In genomic region chr3:64687781-64688515, GRCh38 we compare ENCODE assay signal across 8 cellular contexts. TPM values are rescaled to one million over a fixed set of nuclear protein-coding genes. Genes with fewer than 3 reads are reported as not detected.
A peak's percentile ranks its signal among the peaks of the same experiment; 100 is the strongest.
DNase-seq lines count a peak whose midpoint lies in the region; ATAC-seq, FAIRE-seq and TF ChIP-seq lines count a peak whose summit lies in the region.

A gene with protein sequence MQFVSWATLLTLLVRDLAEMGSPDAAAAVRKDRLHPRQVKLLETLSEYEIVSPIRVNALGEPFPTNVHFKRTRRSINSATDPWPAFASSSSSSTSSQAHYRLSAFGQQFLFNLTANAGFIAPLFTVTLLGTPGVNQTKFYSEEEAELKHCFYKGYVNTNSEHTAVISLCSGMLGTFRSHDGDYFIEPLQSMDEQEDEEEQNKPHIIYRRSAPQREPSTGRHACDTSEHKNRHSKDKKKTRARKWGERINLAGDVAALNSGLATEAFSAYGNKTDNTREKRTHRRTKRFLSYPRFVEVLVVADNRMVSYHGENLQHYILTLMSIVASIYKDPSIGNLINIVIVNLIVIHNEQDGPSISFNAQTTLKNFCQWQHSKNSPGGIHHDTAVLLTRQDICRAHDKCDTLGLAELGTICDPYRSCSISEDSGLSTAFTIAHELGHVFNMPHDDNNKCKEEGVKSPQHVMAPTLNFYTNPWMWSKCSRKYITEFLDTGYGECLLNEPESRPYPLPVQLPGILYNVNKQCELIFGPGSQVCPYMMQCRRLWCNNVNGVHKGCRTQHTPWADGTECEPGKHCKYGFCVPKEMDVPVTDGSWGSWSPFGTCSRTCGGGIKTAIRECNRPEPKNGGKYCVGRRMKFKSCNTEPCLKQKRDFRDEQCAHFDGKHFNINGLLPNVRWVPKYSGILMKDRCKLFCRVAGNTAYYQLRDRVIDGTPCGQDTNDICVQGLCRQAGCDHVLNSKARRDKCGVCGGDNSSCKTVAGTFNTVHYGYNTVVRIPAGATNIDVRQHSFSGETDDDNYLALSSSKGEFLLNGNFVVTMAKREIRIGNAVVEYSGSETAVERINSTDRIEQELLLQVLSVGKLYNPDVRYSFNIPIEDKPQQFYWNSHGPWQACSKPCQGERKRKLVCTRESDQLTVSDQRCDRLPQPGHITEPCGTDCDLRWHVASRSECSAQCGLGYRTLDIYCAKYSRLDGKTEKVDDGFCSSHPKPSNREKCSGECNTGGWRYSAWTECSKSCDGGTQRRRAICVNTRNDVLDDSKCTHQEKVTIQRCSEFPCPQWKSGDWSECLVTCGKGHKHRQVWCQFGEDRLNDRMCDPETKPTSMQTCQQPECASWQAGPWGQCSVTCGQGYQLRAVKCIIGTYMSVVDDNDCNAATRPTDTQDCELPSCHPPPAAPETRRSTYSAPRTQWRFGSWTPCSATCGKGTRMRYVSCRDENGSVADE (N-terminal part only) (minus strand): TSS chr3:64688000. CDS start chr3:64687657, 343 bp downstream.

- no peak within 1 kb of the TSS for H3K4me2 ChIP-seq in K562 (ENCODE audit: insufficient read depth, low read length)
- peak within 1 kb of the TSS; percentile 85 for H3K4me2 ChIP-seq in hepatocyte

- FAIRE-seq in K562 (lab: Jason Lieb, UNC), result no peak
- no peak for FAIRE-seq in GM12892 (lab: Jason Lieb, UNC)

- H3K4me1 ChIP-seq in HUES64 (ENCODE audit: insufficient read depth, low read length) (peaks cover 49% of the 10 kb centered on the region), K562 (replicated peaks in 1 of 2; ENCODE audit: control insufficient read depth in 2 of 2, insufficient read depth in 2 of 2, low read length in 2 of 2) (peaks cover 0 to 14% of the 10 kb centered on the region in 2 experiments; a peak in 2 of 5 replicates), hepatocyte (ENCODE audit: insufficient read depth) (no peaks in the 10 kb centered on the region)

- peaks cover 15% of the 10 kb centered on the region for H3K4me1 Mint-ChIP-seq in activated naive CD4-positive, alpha-beta T cell treated with anti-CD3 and anti-CD28 coated beads for 36 hours (ENCODE audit: low read depth)

- no peaks in the 10 kb centered on the region for H3K9me3 Mint-ChIP-seq in activated naive CD4-positive, alpha-beta T cell treated with anti-CD3 and anti-CD28 coated beads for 36 hours

- ATAC-seq in K562, result no peak

- H3K4me3 ChIP-seq in HUES64 (ENCODE audit: low read length), result peak within 1 kb of the TSS; percentile 62
- no peak within 1 kb of the TSS for H3K4me3 ChIP-seq in K562
- peak within 1 kb of the TSS; percentile 68 for H3K4me3 ChIP-seq in hepatocyte

- intact Hi-C loops in K562 (cut with micrococcal nuclease), result no loop called here
- intact Hi-C loops in activated naive CD4-positive, alpha-beta T cell treated with anti-CD3 and anti-CD28 coated beads for 36 hours (cut with micrococcal nuclease), result no loop called here

- DNase-seq in K562 (ENCODE audit: extremely low read depth in 1 of 4, low spot score in 3 of 4) (peak in 1 of 4 experiments; percentile 5), hepatocyte (ENCODE audit: low spot score) (peak; percentile 89), pulmonary artery endothelial cell (ENCODE audit: low read depth, low spot score) (peak; percentile 68), NCI-H2171 treated with DMSO at 0.1 percent for 48 hours (lab: John Stamatoyannopoulos, UW) (no peak), GM12892 (ENCODE audit: insufficient read length) (no peak), NCI-H69 (lab: John Stamatoyannopoulos, UW) (no peak)
- no peak for DNase-seq in activated naive CD4-positive, alpha-beta T cell treated with anti-CD3 and anti-CD28 coated beads for 36 hours

- H4K20me1 ChIP-seq in K562 (replicated peaks; ENCODE audit: control insufficient read depth, insufficient read depth, low read length) (no peaks in the 10 kb centered on the region), hepatocyte (ENCODE audit: insufficient read depth, poor library complexity, severe bottlenecking) (peaks cover 6% of the 10 kb centered on the region)

- POLR2A ChIA-PET in K562 (lab: Yijun Ruan, JAX), result no interaction called here

- H3K9me3 ChIP-seq in HUES64 (ENCODE audit: insufficient read depth, low read depth, low read length) (no peaks in the 10 kb centered on the region), K562 (replicated peaks; ENCODE audit: control insufficient read depth, insufficient read depth, low read depth, low read length) (no peaks in the 10 kb centered on the region), hepatocyte (ENCODE audit: low read depth) (no peaks in the 10 kb centered on the region)

- WGBS in HUES64, result under 1% methylated on average over 56 of the region's 58 CpGs
- WGBS in K562 (ENCODE audit: insufficient coverage, low coverage, missing lambda C conversion rate), result 2% methylated on average over 9 of the region's 58 CpGs
- WGBS in hepatocyte (ENCODE audit: low lambda C conversion rate, missing lambda C conversion rate), result 1% methylated on average over 32 of the region's 58 CpGs

- no peak within 1 kb of the TSS for H3K27ac Mint-ChIP-seq in activated naive CD4-positive, alpha-beta T cell treated with anti-CD3 and anti-CD28 coated beads for 36 hours

- no peak within 1 kb of the TSS for H2AFZ ChIP-seq in K562 (ENCODE audit: low read depth, low read length)
- H2AFZ ChIP-seq in hepatocyte, result peak within 1 kb of the TSS; percentile 80

- H3K9me1 ChIP-seq in K562 (ENCODE audit: control insufficient read depth, insufficient read depth, low read length), result no peaks in the 10 kb centered on the region

- TF ChIP-seq RAD21 in K562 (CRISPR knock-in tag; conservative IDR thresholded peaks at IDR 0.05 in 1 of 2, IDR thresholded peaks at IDR 0.05 in 1 of 2), result no peak

- H3K4me3 Mint-ChIP-seq in activated naive CD4-positive, alpha-beta T cell treated with anti-CD3 and anti-CD28 coated beads for 36 hours, result no peak within 1 kb of the TSS

- no peak within 1 kb of the TSS for H3K9ac ChIP-seq in HUES64 (ENCODE audit: low read depth, low read length)
- no peak within 1 kb of the TSS for H3K9ac ChIP-seq in K562 (ENCODE audit: insufficient read depth in 1 of 2, low read depth in 2 of 2, low read length in 2 of 2)

- no peak within 1 kb of the TSS for H3K27ac ChIP-seq in HUES64 (ENCODE audit: low read depth, low read length)
- no peak within 1 kb of the TSS for H3K27ac ChIP-seq in K562 (ENCODE audit: extremely low read depth, low read depth, low read length)
- H3K27ac ChIP-seq in hepatocyte, result peak within 1 kb of the TSS; percentile 94

- in situ Hi-C loops in K562 (cut with MboI), result no loop called here

- H3K79me2 ChIP-seq in K562 (ENCODE audit: control insufficient read depth, insufficient read depth, low read length) (no peaks in the 10 kb centered on the region), hepatocyte (peaks cover 27% of the 10 kb centered on the region)

- BruUV-seq in K562 (replicated peaks; lab: Mats Ljungman, UMichigan), result no TSS peak

- no peak for TF ChIP-seq EP300 in K562 (IDR thresholded peaks at IDR 0.05; ENCODE audit: low read length)

- TF ChIP-seq POLR2A in K562 (conservative IDR thresholded peaks at IDR 0.05) (no peak), GM12892 (IDR thresholded peaks at IDR 0.05; ENCODE audit: low read depth, low read length) (no peak)

- no peak for TF ChIP-seq CTCF in K562 (IDR thresholded peaks at IDR 0.05 in 2 of 3, conservative IDR thresholded peaks at IDR 0.05 in 1 of 3; ENCODE audit: insufficient read depth in 2 of 3, low read depth in 1 of 3, low read length in 3 of 3)
- no peak for TF ChIP-seq CTCF in hepatocyte (IDR thresholded peaks at IDR 0.05; ENCODE audit: poor library complexity)

- no peaks in the 10 kb centered on the region for H3K9me2 ChIP-seq in hepatocyte (replicated peaks; ENCODE audit: insufficient read depth)

- H3K27me3 ChIP-seq in HUES64 (ENCODE audit: insufficient read depth, low read length) (peaks cover 74% of the 10 kb centered on the region), K562 (ENCODE audit: control insufficient read depth in 2 of 2, insufficient read depth in 2 of 2, low read length in 2 of 2) (peaks cover 0 to 7% of the 10 kb centered on the region in 2 experiments; a peak in 3 of 5 replicates), hepatocyte (no peaks in the 10 kb centered on the region)

- no peaks in the 10 kb centered on the region for H3K36me3 Mint-ChIP-seq in activated naive CD4-positive, alpha-beta T cell treated with anti-CD3 and anti-CD28 coated beads for 36 hours (ENCODE audit: low read depth)

- H3K27me3 Mint-ChIP-seq in activated naive CD4-positive, alpha-beta T cell treated with anti-CD3 and anti-CD28 coated beads for 36 hours (ENCODE audit: low read depth), result peaks cover 58% of the 10 kb centered on the region

- CTCF ChIA-PET in K562 (lab: Yijun Ruan, JAX; ENCODE audit: low intra/inter-chr PET ratio), result no interaction called here
- CTCF ChIA-PET in activated naive CD4-positive, alpha-beta T cell treated with anti-CD3 and anti-CD28 coated beads for 36 hours (lab: Charles Lee), result no interaction called here

- H3K36me3 ChIP-seq in HUES64 (ENCODE audit: insufficient read depth, low read length) (no peaks in the 10 kb centered on the region; the same call in 1 of the 2 replicates), K562 (ENCODE audit: control insufficient read depth, insufficient read depth, low read length) (no peaks in the 10 kb centered on the region), hepatocyte (replicated peaks; ENCODE audit: insufficient read depth, low read depth) (no peaks in the 10 kb centered on the region)

RNA-seq across cellular contexts. Expression of the gene that starts here (rescaled TPM):
- polyA plus RNA-seq in HUES64 (2013, experiment 1 of 2), result 4.4 TPM
- polyA plus RNA-seq in HUES64 (2013, experiment 2 of 2), result 7.8 TPM
- total RNA-seq in K562 (2011; cell fraction: chromatin; rRNA removed; ENCODE audit: low replicate concordance), result 1.0 and 1.9 TPM in 2 replicates
- total RNA-seq in K562 (2011; cell fraction: nucleolus; rRNA removed), result 0.33 and 1.1 TPM in 2 replicates
- total RNA-seq in K562 (2011; cell fraction: nucleoplasm; rRNA removed), result 0.07 and 0.99 TPM in 2 replicates
- total RNA-seq in K562 (2014; rRNA removed) (0.05 TPM in 1 of 2 replicates, not detected in the other), K562 (2014; rRNA removed; fragmentation: Illumina TruSeq; extraction: Trizol) (0.06 and 0.15 TPM in 2 replicates), K562 (2015; rRNA removed; fragmentation: Illumina TruSeq; extraction: Trizol) (0.15 and 0.22 TPM in 2 replicates), K562 (2021) (0.13 and 0.18 TPM in 2 replicates), hepatocyte (116 and 145 TPM in 2 replicates), pulmonary artery endothelial cell (42.4 and 58.3 TPM in 2 replicates)
- polyA plus RNA-seq in K562 (2011; rRNA removed) (0.32 and 2.9 TPM in 2 replicates), K562 (2014; fragmentation: Illumina TruSeq; extraction: Trizol) (0.07 and 0.18 TPM in 2 replicates), K562 (2014; fragmentation: Nextera tagmentation; extraction: Ambion mirVana) (not detected), K562 (2014; rRNA removed) (0.08 and 0.12 TPM in 2 replicates), hepatocyte (56.9 and 64.3 TPM in 2 replicates)
- polyA plus RNA-seq in K562 (2011; cell fraction: cytosol; rRNA removed), result 0.15 and 2.0 TPM in 2 replicates
- polyA plus RNA-seq in K562 (2011; cell fraction: nucleus; rRNA removed), result 1.3 and 6.4 TPM in 2 replicates
- polyA plus RNA-seq in K562 (2012), result 0.05 and 0.06 TPM in 2 replicates
- 2.2 and 12.6 TPM in 2 replicates for polyA minus RNA-seq in K562 (2011; rRNA and poly(A)+ RNA removed)
- polyA minus RNA-seq in K562 (2011; cell fraction: cytosol; rRNA and poly(A)+ RNA removed), result 0.48 and 4.4 TPM in 2 replicates
- polyA minus RNA-seq in K562 (2011; cell fraction: nucleus; rRNA and poly(A)+ RNA removed), result 2.8 and 23.5 TPM in 2 replicates
- not detected for polyA plus RNA-seq in GM12892 (2012; ENCODE audit: missing spikeins)
- total RNA-seq in activated naive CD4-positive, alpha-beta T cell treated with anti-CD3 and anti-CD28 coated beads for 36 hours, result not detected

Comparison
In these comparisons a context has a peak if more than half of its experiments do, and no peak if none do; other contexts are left out.
1. RNA of the gene that starts here (total RNA-seq): 116 to 145 TPM in hepatocyte and 42.4 to 58.3 TPM in pulmonary artery endothelial cell; 0.05 to 1.9 TPM in K562 and not detected in activated naive CD4-positive, alpha-beta T cell treated with anti-CD3 and anti-CD28 coated beads for 36 hours; every median in the first group is over 10 times any median in the second.
2. DNase-seq: peak in hepatocyte (single experiment) and pulmonary artery endothelial cell (single experiment); none in NCI-H2171 treated with DMSO at 0.1 percent for 48 hours (single experiment), GM12892 (single experiment), NCI-H69 (single experiment) and activated naive CD4-positive, alpha-beta T cell treated with anti-CD3 and anti-CD28 coated beads for 36 hours (single experiment).